ENCODE assay signal across 16 cellular contexts in genomic region chr11:87600938-87601337, GRCh38.
A peak's percentile ranks its signal among the peaks of the same experiment; 100 is the strongest.
DNase-seq lines count a peak whose midpoint lies in the region; ATAC-seq and TF ChIP-seq lines count a peak whose summit lies in the region.
"Had no signal": no experiment of that assay in that cellular context is flagged by ENCODE, and none has a peak within 500 bp of the region (broad histone marks: within the 10 kb centered on the region; RNA-seq: fewer than 3 reads in every experiment).

No MANE protein-coding gene starts in this region.

- no peak overlapping the region for H3K4me3 ChIP-seq in retinal pigment epithelial cell (ENCODE audit: low read length)
- H3K4me3 ChIP-seq: HAP-1 had no signal

- ATAC-seq in HG03442 (IDR thresholded peaks at IDR 0.05; ENCODE audit: unreplicated experiment) = no peak

- TF ChIP-seq CTCF in retinal pigment epithelial cell (conservative IDR thresholded peaks at IDR 0.05; ENCODE audit: low read depth, low read length) = no peak

- DNase-seq in EH (ENCODE audit: low read depth) (peak; percentile 40), NCI-H69 (lab: John Stamatoyannopoulos, UW) (peak; percentile 66), left kidney (ENCODE audit: low read depth, low spot score) (peak; percentile 42), retinal pigment epithelial cell (ENCODE audit: low read depth) (peak; percentile 84), T-helper 2 cell (no peak), H4 (ENCODE audit: low spot score) (no peak)
- no peak for DNase-seq in activated T-cell treated with anti-CD3 and anti-CD28 coated beads, Interleukin-2, amount 50 U/mL, for 48 hours
- DNase-seq: ACHN; C1 segment of cervical spinal cord; Calu3; CD4-positive, alpha-beta T cell; DMS 273 treated with DMSO at 0.1 percent for 48 hours; GOT3; IMR-90 had no signal

Comparison
In these comparisons a context has a peak if more than half of its experiments do, and no peak if none do; other contexts are left out.
1. DNase-seq: peak in EH (single experiment), NCI-H69 (single experiment), left kidney (single experiment) and retinal pigment epithelial cell (single experiment); none in activated T-cell treated with anti-CD3 and anti-CD28 coated beads, Interleukin-2, amount 50 U/mL, for 48 hours (0 of 2), T-helper 2 cell (0 of 5) and H4 (single experiment).